In genomic region chr13:95207769-95208366, GRCh38 we compare ENCODE assay signal across 1 cellular context.
TF ChIP-seq lines count a peak whose summit lies in the region.

No MANE protein-coding gene starts in this region.

TF ChIP-seq in K562, 482 proteins besides CTCF, POLR2A, EP300 and RAD21 (continued from another document):
- TF ChIP-seq, protein P1, sequence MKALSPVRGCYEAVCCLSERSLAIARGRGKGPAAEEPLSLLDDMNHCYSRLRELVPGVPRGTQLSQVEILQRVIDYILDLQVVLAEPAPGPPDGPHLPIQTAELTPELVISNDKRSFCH (CRISPR knock-in tag; IDR thresholded peaks at IDR 0.05) = no peak
- TF ChIP-seq, protein P1 (tag; IDR thresholded peaks at IDR 0.05) = no peak
- TF ChIP-seq ZNF395 (CRISPR knock-in tag; IDR thresholded peaks at IDR 0.05) = no peak
- TF ChIP-seq, protein P2, sequence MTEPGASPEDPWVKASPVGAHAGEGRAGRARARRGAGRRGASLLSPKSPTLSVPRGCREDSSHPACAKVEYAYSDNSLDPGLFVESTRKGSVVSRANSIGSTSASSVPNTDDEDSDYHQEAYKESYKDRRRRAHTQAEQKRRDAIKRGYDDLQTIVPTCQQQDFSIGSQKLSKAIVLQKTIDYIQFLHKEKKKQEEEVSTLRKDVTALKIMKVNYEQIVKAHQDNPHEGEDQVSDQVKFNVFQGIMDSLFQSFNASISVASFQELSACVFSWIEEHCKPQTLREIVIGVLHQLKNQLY (CRISPR knock-in tag; conservative IDR thresholded peaks at IDR 0.05) = no peak
- TF ChIP-seq CXXC5 (CRISPR knock-in tag; IDR thresholded peaks at IDR 0.05) = peak; percentile 57; the same call in 1 of the 2 replicates
- peak; percentile 8 for TF ChIP-seq MEIS2 (IDR thresholded peaks at IDR 0.05; ENCODE audit: partially characterized antibody)
- TF ChIP-seq NCOR1 (IDR thresholded peaks at IDR 0.05) = no peak; the same call in 1 of the 2 replicates
- peak; percentile 62 for TF ChIP-seq SMARCA4 (IDR thresholded peaks at IDR 0.05)
- TF ChIP-seq FOXJ2 (tag; IDR thresholded peaks at IDR 0.05) = no peak
- no peak for TF ChIP-seq TEAD1 (CRISPR knock-in tag; IDR thresholded peaks at IDR 0.05)
- no peak for TF ChIP-seq ZNF143 (CRISPR knock-in tag; IDR thresholded peaks at IDR 0.05)
- TF ChIP-seq, protein P3, sequence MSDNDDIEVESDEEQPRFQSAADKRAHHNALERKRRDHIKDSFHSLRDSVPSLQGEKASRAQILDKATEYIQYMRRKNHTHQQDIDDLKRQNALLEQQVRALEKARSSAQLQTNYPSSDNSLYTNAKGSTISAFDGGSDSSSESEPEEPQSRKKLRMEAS (CRISPR knock-in tag; IDR thresholded peaks at IDR 0.05) = no peak
- TF ChIP-seq SLC30A9 (CRISPR knock-in tag; IDR thresholded peaks at IDR 0.05) = no peak
- no peak for TF ChIP-seq ZZZ3 (IDR thresholded peaks at IDR 0.05)
- TF ChIP-seq HNRNPK (IDR thresholded peaks at IDR 0.05; ENCODE audit: low read depth, low read length, poor library complexity, severe bottlenecking) = no peak
- peak; percentile 86 for TF ChIP-seq MECOM (CRISPR knock-in tag; IDR thresholded peaks at IDR 0.05)
- no peak for TF ChIP-seq JUN (IDR thresholded peaks at IDR 0.05; ENCODE audit: borderline replicate concordance, low read depth, low read length)
- TF ChIP-seq JUN (CRISPR knock-in tag; IDR thresholded peaks at IDR 0.05; ENCODE audit: borderline replicate concordance) = no peak
- TF ChIP-seq TBP (optimal IDR thresholded peaks at IDR 0.05; ENCODE audit: low read depth, low read length) = no peak
- TF ChIP-seq, protein P4, sequence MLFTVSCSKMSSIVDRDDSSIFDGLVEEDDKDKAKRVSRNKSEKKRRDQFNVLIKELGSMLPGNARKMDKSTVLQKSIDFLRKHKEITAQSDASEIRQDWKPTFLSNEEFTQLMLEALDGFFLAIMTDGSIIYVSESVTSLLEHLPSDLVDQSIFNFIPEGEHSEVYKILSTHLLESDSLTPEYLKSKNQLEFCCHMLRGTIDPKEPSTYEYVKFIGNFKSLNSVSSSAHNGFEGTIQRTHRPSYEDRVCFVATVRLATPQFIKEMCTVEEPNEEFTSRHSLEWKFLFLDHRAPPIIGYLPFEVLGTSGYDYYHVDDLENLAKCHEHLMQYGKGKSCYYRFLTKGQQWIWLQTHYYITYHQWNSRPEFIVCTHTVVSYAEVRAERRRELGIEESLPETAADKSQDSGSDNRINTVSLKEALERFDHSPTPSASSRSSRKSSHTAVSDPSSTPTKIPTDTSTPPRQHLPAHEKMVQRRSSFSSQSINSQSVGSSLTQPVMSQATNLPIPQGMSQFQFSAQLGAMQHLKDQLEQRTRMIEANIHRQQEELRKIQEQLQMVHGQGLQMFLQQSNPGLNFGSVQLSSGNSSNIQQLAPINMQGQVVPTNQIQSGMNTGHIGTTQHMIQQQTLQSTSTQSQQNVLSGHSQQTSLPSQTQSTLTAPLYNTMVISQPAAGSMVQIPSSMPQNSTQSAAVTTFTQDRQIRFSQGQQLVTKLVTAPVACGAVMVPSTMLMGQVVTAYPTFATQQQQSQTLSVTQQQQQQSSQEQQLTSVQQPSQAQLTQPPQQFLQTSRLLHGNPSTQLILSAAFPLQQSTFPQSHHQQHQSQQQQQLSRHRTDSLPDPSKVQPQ (CRISPR knock-in tag; IDR thresholded peaks at IDR 0.05; ENCODE audit: borderline replicate concordance) = no peak
- peak; percentile 79 for TF ChIP-seq ARID1B (IDR thresholded peaks at IDR 0.05)
- TF ChIP-seq, protein P5, sequence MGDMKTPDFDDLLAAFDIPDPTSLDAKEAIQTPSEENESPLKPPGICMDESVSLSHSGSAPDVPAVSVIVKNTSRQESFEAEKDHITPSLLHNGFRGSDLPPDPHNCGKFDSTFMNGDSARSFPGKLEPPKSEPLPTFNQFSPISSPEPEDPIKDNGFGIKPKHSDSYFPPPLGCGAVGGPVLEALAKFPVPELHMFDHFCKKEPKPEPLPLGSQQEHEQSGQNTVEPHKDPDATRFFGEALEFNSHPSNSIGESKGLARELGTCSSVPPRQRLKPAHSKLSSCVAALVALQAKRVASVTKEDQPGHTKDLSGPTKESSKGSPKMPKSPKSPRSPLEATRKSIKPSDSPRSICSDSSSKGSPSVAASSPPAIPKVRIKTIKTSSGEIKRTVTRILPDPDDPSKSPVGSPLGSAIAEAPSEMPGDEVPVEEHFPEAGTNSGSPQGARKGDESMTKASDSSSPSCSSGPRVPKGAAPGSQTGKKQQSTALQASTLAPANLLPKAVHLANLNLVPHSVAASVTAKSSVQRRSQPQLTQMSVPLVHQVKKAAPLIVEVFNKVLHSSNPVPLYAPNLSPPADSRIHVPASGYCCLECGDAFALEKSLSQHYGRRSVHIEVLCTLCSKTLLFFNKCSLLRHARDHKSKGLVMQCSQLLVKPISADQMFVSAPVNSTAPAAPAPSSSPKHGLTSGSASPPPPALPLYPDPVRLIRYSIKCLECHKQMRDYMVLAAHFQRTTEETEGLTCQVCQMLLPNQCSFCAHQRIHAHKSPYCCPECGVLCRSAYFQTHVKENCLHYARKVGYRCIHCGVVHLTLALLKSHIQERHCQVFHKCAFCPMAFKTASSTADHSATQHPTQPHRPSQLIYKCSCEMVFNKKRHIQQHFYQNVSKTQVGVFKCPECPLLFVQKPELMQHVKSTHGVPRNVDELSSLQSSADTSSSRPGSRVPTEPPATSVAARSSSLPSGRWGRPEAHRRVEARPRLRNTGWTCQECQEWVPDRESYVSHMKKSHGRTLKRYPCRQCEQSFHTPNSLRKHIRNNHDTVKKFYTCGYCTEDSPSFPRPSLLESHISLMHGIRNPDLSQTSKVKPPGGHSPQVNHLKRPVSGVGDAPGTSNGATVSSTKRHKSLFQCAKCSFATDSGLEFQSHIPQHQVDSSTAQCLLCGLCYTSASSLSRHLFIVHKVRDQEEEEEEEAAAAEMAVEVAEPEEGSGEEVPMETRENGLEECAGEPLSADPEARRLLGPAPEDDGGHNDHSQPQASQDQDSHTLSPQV (IDR thresholded peaks at IDR 0.05) = peak; percentile 71
- peak; percentile 53; the same call in 1 of the 2 replicates for TF ChIP-seq SMARCE1 (IDR thresholded peaks at IDR 0.05)
- no peak for TF ChIP-seq ETV6 (IDR thresholded peaks at IDR 0.05; ENCODE audit: borderline replicate concordance in 1 of 2, low read depth in 2 of 2, low read length in 1 of 2)
- TF ChIP-seq ETV6 (CRISPR knock-in tag; IDR thresholded peaks at IDR 0.05; ENCODE audit: borderline replicate concordance) = no peak
